ENCODE assay signal across 4 cellular contexts in genomic region chr16:65287307-65287706, GRCh38.
"Had no signal": no experiment of that assay in that cellular context is flagged by ENCODE, and none has a peak within 500 bp of the region (broad histone marks: within the 10 kb centered on the region; RNA-seq: fewer than 3 reads in every experiment).

No MANE protein-coding gene starts in this region.

- ATAC-seq: GM23338 had no signal

- H2AFZ ChIP-seq: GM23338 had no signal

- H3K4me2 ChIP-seq: GM23338 had no signal

- H3K4me3 ChIP-seq: GM23338 had no signal

- H3K4me3 Mint-ChIP-seq: GM23338, H9 had no signal

- DNase-seq: H9, HCEC 1CT, IMR-90 had no signal

- H3K27ac Mint-ChIP-seq: GM23338, H9 had no signal

- H3K9me3 Mint-ChIP-seq: GM23338, H9 had no signal
